20 cellular contexts compared by ENCODE assay signal in genomic region chr5:53507013-53507412, GRCh38. TPM values are rescaled to one million over a fixed set of nuclear protein-coding genes. Genes with fewer than 3 reads are reported as not detected.
"Had no signal": no experiment of that assay in that cellular context is flagged by ENCODE, and none has a peak within 500 bp of the region (broad histone marks: within the 10 kb centered on the region; RNA-seq: fewer than 3 reads in every experiment).

No MANE protein-coding gene starts in this region.

- H3K4me1 Mint-ChIP-seq: memory B cell; mesothelial cell of epicardium; natural killer cell; neural crest cell; stimulated activated memory B cell treated with anti-CD40 and anti-IgM and Interleukin-4, amounts not matched to agents 10 μg/mL and 1 μg/mL and 100 μg/mL, for 72 hours had no signal

- H3K36me3 Mint-ChIP-seq: memory B cell had no signal

- H3K27me3 Mint-ChIP-seq: memory B cell; stimulated activated memory B cell treated with anti-CD40 and anti-IgM and Interleukin-4, amounts not matched to agents 10 μg/mL and 1 μg/mL and 100 μg/mL, for 72 hours had no signal

- H3K4me3 Mint-ChIP-seq: memory B cell; mesothelial cell of epicardium; natural killer cell; neural crest cell; stimulated activated memory B cell treated with anti-CD40 and anti-IgM and Interleukin-4, amounts not matched to agents 10 μg/mL and 1 μg/mL and 100 μg/mL, for 72 hours; stimulated activated naive CD8-positive, alpha-beta T cell treated with anti-CD3 and anti-CD28 coated beads, Interleukin-15, Interleukin-2, amounts not matched to agents 100 ng/mL and 50 ng/mL, for 24 hours had no signal

- DNase-seq: dermis blood vessel endothelial cell; erythroblast; foreskin keratinocyte; head of caudate nucleus; kidney; left cardiac atrium; left ventricle myocardium inferior; lower lobe of right lung; natural killer cell; posterior cingulate gyrus; spleen; stimulated activated CD4-positive, alpha-beta T cell treated with anti-CD3 and anti-CD28 coated beads, Interleukin-15, amount 100 ng/mL, for 24 hours; stimulated activated CD4-positive, alpha-beta T cell treated with anti-CD3 and anti-CD28 coated beads, Interleukin-1b, Interleukin-23, amount 100 ng/mL, for 48 hours; stimulated activated CD4-positive, alpha-beta T cell treated with anti-CD3 and anti-CD28 coated beads, Interleukin-4, amount 100 ng/mL, for 24 hours had no signal

- H3K27ac Mint-ChIP-seq: memory B cell; mesothelial cell of epicardium; natural killer cell; stimulated activated memory B cell treated with anti-CD40 and anti-IgM and Interleukin-4, amounts not matched to agents 10 μg/mL and 1 μg/mL and 100 μg/mL, for 72 hours; stimulated activated naive CD8-positive, alpha-beta T cell treated with anti-CD3 and anti-CD28 coated beads, Interleukin-15, Interleukin-2, amounts not matched to agents 100 ng/mL and 50 ng/mL, for 24 hours had no signal

- ATAC-seq: foreskin keratinocyte; left cardiac atrium; lower lobe of right lung; natural killer cell; sciatic nerve; stimulated activated memory B cell treated with anti-CD40 and anti-IgM and Interleukin-4, amounts not matched to agents 10 μg/mL and 1 μg/mL and 100 μg/mL, for 72 hours had no signal

RNA-seq across cellular contexts. Expression of gene FST, which starts 26.6 kb away (rescaled TPM):
- total RNA-seq: natural killer cell had no signal
